21 cellular contexts compared by ENCODE assay signal in genomic region chr22:50323900-50324299, GRCh38. TPM values are rescaled to one million over a fixed set of nuclear protein-coding genes. Genes with fewer than 3 reads are reported as not detected.
A peak's percentile ranks its signal among the peaks of the same experiment; 100 is the strongest.
DNase-seq lines count a peak whose midpoint lies in the region; ATAC-seq, FAIRE-seq and TF ChIP-seq lines count a peak whose summit lies in the region.
"Had no signal": no experiment of that assay in that cellular context is flagged by ENCODE, and none has a peak within 500 bp of the region (broad histone marks: within the 10 kb centered on the region; RNA-seq: fewer than 3 reads in every experiment).

No MANE protein-coding gene starts in this region.

- no peak overlapping the region for H3K4me2 ChIP-seq in hepatocyte

- intact Hi-C loops in activated CD4-positive, alpha-beta T cell treated with anti-CD3 and anti-CD28 coated beads for 36 hours (cut with DNase I, micrococcal nuclease): no loop called here
- intact Hi-C loops in Caco-2 (cut with micrococcal nuclease; ENCODE audit: unreplicated experiment): no loop called here

- no peaks in the 10 kb centered on the region for H3K9me3 ChIP-seq in hepatocyte (ENCODE audit: low read depth)
- H3K9me3 ChIP-seq in Caco-2: no peaks in the 10 kb centered on the region

- H3K4me1 ChIP-seq in hepatocyte (ENCODE audit: insufficient read depth) (peaks cover 9% of the 10 kb centered on the region), Caco-2 (no peaks in the 10 kb centered on the region)

- H3K9me2 ChIP-seq in hepatocyte (replicated peaks; ENCODE audit: insufficient read depth): no peaks in the 10 kb centered on the region

- CTCF ChIA-PET in activated CD4-positive, alpha-beta T cell treated with anti-CD3 and anti-CD28 coated beads for 36 hours (lab: Charles Lee): interaction anchor here (0.9 to 5.6 kb wide), 2 partner anchors 11 to 18 kb away, joined by 3 to 31 read pairs; no protein-coding TSS in a partner anchor
- CTCF ChIA-PET in Caco-2 (lab: Charles Lee): no interaction called here

- H3K27ac ChIP-seq in hepatocyte: no peak overlapping the region
- H3K27ac ChIP-seq: 22Rv1, GM23248, HL-60 had no signal

- DNase-seq in activated CD4-positive, alpha-beta T cell treated with anti-CD3 and anti-CD28 coated beads for 36 hours: peak; percentile 6
- no peak for DNase-seq in activated CD4-positive, alpha-beta T cell treated with anti-CD3 and anti-CD28 coated beads for 1 hour
- peak; percentile 7 for DNase-seq in GM13976 (ENCODE audit: low spot score)
- DNase-seq in hepatocyte (ENCODE audit: low spot score): peak; percentile 3
- DNase-seq in urothelium cell line (ENCODE audit: low spot score): no peak
- DNase-seq in Caco-2: no peak
- DNase-seq: C1 segment of cervical spinal cord; CD4-positive, CD25-positive, alpha-beta regulatory T cell; CD8-positive, alpha-beta memory T cell; COR-L47; GM23248; HCEC 1CT; KBM-7 had no signal

- no TSS peak for BruUV-seq in Caco-2 (replicated peaks; lab: Mats Ljungman, UMichigan)

- H3K79me2 ChIP-seq in hepatocyte: peaks cover 11% of the 10 kb centered on the region

- TF ChIP-seq CTCF in GM13976 (IDR thresholded peaks at IDR 0.05; ENCODE audit: borderline replicate concordance, control extremely low read depth, extremely low read depth, insufficient read depth, missing control alignments) (no peak), hepatocyte (IDR thresholded peaks at IDR 0.05; ENCODE audit: poor library complexity) (no peak), Caco-2 (IDR thresholded peaks at IDR 0.05; ENCODE audit: insufficient read depth in 1 of 2, low read depth in 1 of 2, low read length in 1 of 2, severe bottlenecking in 1 of 2, unreplicated experiment in 1 of 2) (no peak)

- WGBS in hepatocyte (ENCODE audit: low lambda C conversion rate, missing lambda C conversion rate): 97% methylated on average over 5 of the region's 5 CpGs

- no peaks in the 10 kb centered on the region for H3K36me3 Mint-ChIP-seq in activated CD4-positive, alpha-beta T cell treated with anti-CD3 and anti-CD28 coated beads for 36 hours (ENCODE audit: low read depth)
- H3K36me3 Mint-ChIP-seq in Caco-2 (ENCODE audit: insufficient read depth, unreplicated experiment): no peaks in the 10 kb centered on the region
- H3K36me3 Mint-ChIP-seq in stimulated activated memory B cell treated with anti-CD40 and anti-IgM and Interleukin-4, amounts not matched to agents 10 μg/mL and 1 μg/mL and 100 μg/mL, for 72 hours: no peaks in the 10 kb centered on the region
- H3K36me3 Mint-ChIP-seq: CD4-positive, CD25-positive, alpha-beta regulatory T cell; CD8-positive, alpha-beta memory T cell had no signal

- peak; percentile 80 for FAIRE-seq in urothelium cell line (lab: Jason Lieb, UNC)
- FAIRE-seq: D721Med, G401.6, GM12892 had no signal

- no peaks in the 10 kb centered on the region for H4K20me1 ChIP-seq in hepatocyte (ENCODE audit: insufficient read depth, poor library complexity, severe bottlenecking)

- no peak overlapping the region for H3K4me3 Mint-ChIP-seq in activated CD4-positive, alpha-beta T cell treated with anti-CD3 and anti-CD28 coated beads for 36 hours
- H3K4me3 Mint-ChIP-seq in Caco-2 (ENCODE audit: unreplicated experiment): no peak overlapping the region
- no peak overlapping the region for H3K4me3 Mint-ChIP-seq in stimulated activated memory B cell treated with anti-CD40 and anti-IgM and Interleukin-4, amounts not matched to agents 10 μg/mL and 1 μg/mL and 100 μg/mL, for 72 hours

- in situ Hi-C loops in GM13976 (cut with MboI; ENCODE audit: low sequenced_read_pairs, unreplicated experiment): loop anchor here (10.0 kb wide), 1 partner anchor 49 kb away; the partner anchor contains the start of gene MAPK11

- no peak for ATAC-seq in activated CD4-positive, alpha-beta T cell treated with anti-CD3 and anti-CD28 coated beads for 36 hours
- ATAC-seq in stimulated activated memory B cell treated with anti-CD40 and anti-IgM and Interleukin-4, amounts not matched to agents 10 μg/mL and 1 μg/mL and 100 μg/mL, for 72 hours: no peak
- ATAC-seq in GM18520 (IDR thresholded peaks at IDR 0.05; ENCODE audit: unreplicated experiment): no peak

- POLR2A ChIA-PET in activated CD4-positive, alpha-beta T cell treated with anti-CD3 and anti-CD28 coated beads for 36 hours (lab: Charles Lee): interaction anchor here (0.7 kb wide), 1 partner anchor 278 kb away, joined by 5 read pairs; no protein-coding TSS in a partner anchor
- POLR2A ChIA-PET in Caco-2 (lab: Charles Lee): interaction anchor here (0.6 kb wide), 1 partner anchor 9 kb away, joined by 3 read pairs; no protein-coding TSS in a partner anchor

- no peaks in the 10 kb centered on the region for H3K27me3 Mint-ChIP-seq in activated CD4-positive, alpha-beta T cell treated with anti-CD3 and anti-CD28 coated beads for 36 hours
- H3K27me3 Mint-ChIP-seq in Caco-2 (ENCODE audit: insufficient read depth, unreplicated experiment): no peaks in the 10 kb centered on the region
- no peaks in the 10 kb centered on the region for H3K27me3 Mint-ChIP-seq in stimulated activated memory B cell treated with anti-CD40 and anti-IgM and Interleukin-4, amounts not matched to agents 10 μg/mL and 1 μg/mL and 100 μg/mL, for 72 hours

- peaks cover 7% of the 10 kb centered on the region for H3K4me1 Mint-ChIP-seq in activated CD4-positive, alpha-beta T cell treated with anti-CD3 and anti-CD28 coated beads for 36 hours
- peaks cover 8% of the 10 kb centered on the region for H3K4me1 Mint-ChIP-seq in Caco-2 (ENCODE audit: low read depth, unreplicated experiment)
- H3K4me1 Mint-ChIP-seq in stimulated activated memory B cell treated with anti-CD40 and anti-IgM and Interleukin-4, amounts not matched to agents 10 μg/mL and 1 μg/mL and 100 μg/mL, for 72 hours: peaks cover 24% of the 10 kb centered on the region

- no peak overlapping the region for H2AFZ ChIP-seq in hepatocyte
- H2AFZ ChIP-seq: GM23248 had no signal

- H3K4me3 ChIP-seq in hepatocyte (no peak overlapping the region), Caco-2 (ENCODE audit: low read depth, low read length) (no peak overlapping the region)
- H3K4me3 ChIP-seq: GM23248 had no signal

- no peaks in the 10 kb centered on the region for H3K27me3 ChIP-seq in hepatocyte
- H3K27me3 ChIP-seq in Caco-2 (replicated peaks; ENCODE audit: control insufficient read depth, insufficient read depth, low read length): no peaks in the 10 kb centered on the region

- H3K9me3 Mint-ChIP-seq in activated CD4-positive, alpha-beta T cell treated with anti-CD3 and anti-CD28 coated beads for 36 hours (ENCODE audit: low read depth): no peaks in the 10 kb centered on the region
- no peaks in the 10 kb centered on the region for H3K9me3 Mint-ChIP-seq in Caco-2 (ENCODE audit: unreplicated experiment)
- H3K9me3 Mint-ChIP-seq in stimulated activated memory B cell treated with anti-CD40 and anti-IgM and Interleukin-4, amounts not matched to agents 10 μg/mL and 1 μg/mL and 100 μg/mL, for 72 hours: no peaks in the 10 kb centered on the region
- H3K9me3 Mint-ChIP-seq: CD4-positive, CD25-positive, alpha-beta regulatory T cell; CD8-positive, alpha-beta memory T cell; IgD-negative memory B cell had no signal

- no peaks in the 10 kb centered on the region for H3K36me3 ChIP-seq in hepatocyte (replicated peaks; ENCODE audit: insufficient read depth, low read depth)
- H3K36me3 ChIP-seq in Caco-2 (ENCODE audit: control insufficient read depth, insufficient read depth, low read length): no peaks in the 10 kb centered on the region

- H3K27ac Mint-ChIP-seq in activated CD4-positive, alpha-beta T cell treated with anti-CD3 and anti-CD28 coated beads for 36 hours: no peak overlapping the region
- H3K27ac Mint-ChIP-seq in Caco-2 (ENCODE audit: unreplicated experiment): no peak overlapping the region
- no peak overlapping the region for H3K27ac Mint-ChIP-seq in stimulated activated memory B cell treated with anti-CD40 and anti-IgM and Interleukin-4, amounts not matched to agents 10 μg/mL and 1 μg/mL and 100 μg/mL, for 72 hours
- H3K27ac Mint-ChIP-seq: CD4-positive, CD25-positive, alpha-beta regulatory T cell had no signal

RNA-seq across cellular contexts. Expression of gene DENND6B, which starts 2.9 kb away (rescaled TPM):
- 1 to 10 TPM; 2.8 TPM for total RNA-seq in activated CD4-positive, alpha-beta T cell treated with anti-CD3 and anti-CD28 coated beads for 36 hours
- 3.1 and 3.3 TPM in 2 replicates for total RNA-seq in hepatocyte
- 8.7 and 9.0 TPM in 2 replicates for polyA plus RNA-seq in hepatocyte
- total RNA-seq in Caco-2 (2022): 3.4 and 5.5 TPM in 2 replicates

RNA-seq across cellular contexts. Expression of gene PLXNB2, which starts 16.5 kb away (rescaled TPM):
- 1 to 10 TPM; 5.5 to 6.3 TPM for total RNA-seq in activated CD4-positive, alpha-beta T cell treated with anti-CD3 and anti-CD28 coated beads for 36 hours
- total RNA-seq in hepatocyte (91.4 and 113 TPM in 2 replicates), Caco-2 (2022) (260 and 262 TPM in 2 replicates)
- 147 and 158 TPM in 2 replicates for polyA plus RNA-seq in hepatocyte

RNA-seq across cellular contexts. Expression of gene PPP6R2, which starts 19.2 kb away (rescaled TPM):
- 10 to 100 TPM; 37.3 to 39.5 TPM for total RNA-seq in activated CD4-positive, alpha-beta T cell treated with anti-CD3 and anti-CD28 coated beads for 36 hours
- total RNA-seq in hepatocyte: 43.9 and 57.9 TPM in 2 replicates
- 44.1 and 47.0 TPM in 2 replicates for polyA plus RNA-seq in hepatocyte
- 55.5 and 60.7 TPM in 2 replicates for total RNA-seq in Caco-2 (2022)

RNA-seq across cellular contexts. Expression of gene MAPK11, which starts 53.7 kb away (rescaled TPM):
- total RNA-seq in activated CD4-positive, alpha-beta T cell treated with anti-CD3 and anti-CD28 coated beads for 36 hours: 10 to 100 TPM; 11.6 to 13.6 TPM
- total RNA-seq in hepatocyte (1.4 and 2.3 TPM in 2 replicates), Caco-2 (2022) (1.3 and 1.4 TPM in 2 replicates)
- 0.62 and 1.1 TPM in 2 replicates for polyA plus RNA-seq in hepatocyte

Comparison
In these comparisons a context has a peak if more than half of its experiments do, and no peak if none do; other contexts are left out.
1. DNase-seq: peak in activated CD4-positive, alpha-beta T cell treated with anti-CD3 and anti-CD28 coated beads for 36 hours (single experiment), GM13976 (single experiment) and hepatocyte (single experiment); none in activated CD4-positive, alpha-beta T cell treated with anti-CD3 and anti-CD28 coated beads for 1 hour (single experiment), urothelium cell line (single experiment) and Caco-2 (0 of 2).
2. RNA of gene PLXNB2, which starts 16.5 kb away (total RNA-seq): 260 to 262 TPM in Caco-2 and 91.4 to 113 TPM in hepatocyte; 5.5 to 6.3 TPM in activated CD4-positive, alpha-beta T cell treated with anti-CD3 and anti-CD28 coated beads for 36 hours; every median in the first group is over 10 times any median in the second.